ENCODE assay signal across 12 cellular contexts in the genomic region with DNA sequence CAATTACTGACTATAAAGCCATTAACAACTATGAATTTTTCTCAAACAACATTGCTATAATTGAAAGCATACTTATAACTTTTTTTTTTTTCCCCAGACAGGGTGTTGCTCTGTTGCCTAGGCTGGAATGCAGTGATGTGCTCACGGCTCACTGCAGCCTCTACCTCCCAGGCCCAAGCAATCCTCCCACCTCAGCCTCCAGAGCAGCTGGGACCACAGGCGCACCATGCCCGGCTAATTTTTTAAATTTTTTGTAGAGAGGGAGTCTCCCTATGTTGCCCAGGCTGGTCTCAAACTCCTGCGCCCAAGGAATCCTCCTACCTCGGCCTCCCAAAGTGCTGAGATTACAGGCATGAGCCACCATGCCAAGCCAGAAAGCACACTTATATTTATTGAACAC. TPM values are rescaled to one million over a fixed set of nuclear protein-coding genes. Genes with fewer than 3 reads are reported as not detected.
DNase-seq lines count a peak whose midpoint lies in the region; ATAC-seq and TF ChIP-seq lines count a peak whose summit lies in the region.
"Had no signal": no experiment of that assay in that cellular context is flagged by ENCODE, and none has a peak within 500 bp of the region (broad histone marks: within the 10 kb centered on the region; RNA-seq: fewer than 3 reads in every experiment).

No MANE protein-coding gene starts in this region.

- H3K4me3 Mint-ChIP-seq in osteocyte (ENCODE audit: unreplicated experiment), result no peak overlapping the region
- no peak overlapping the region for H3K4me3 Mint-ChIP-seq in activated naive CD4-positive, alpha-beta T cell treated with anti-CD3 and anti-CD28 coated beads, Interleukin-2, amount 10 ng/mL, durations not matched to agents 7 days and 5 days

- no peak overlapping the region for H3K9ac ChIP-seq in fibroblast of lung (ENCODE audit: insufficient read depth, low read length)

- H3K79me2 ChIP-seq in fibroblast of lung (ENCODE audit: control insufficient read depth, insufficient read depth, low read length), result no peaks in the 10 kb centered on the region

- DNase-seq in SJSA1 (ENCODE audit: low read depth in 1 of 2, low spot score in 2 of 2) (no peak), fibroblast of lung (ENCODE audit: low read depth in 2 of 2) (no peak), osteocyte (ENCODE audit: extremely low spot score, unreplicated experiment) (no peak), UCSD-AML1 (lab: John Stamatoyannopoulos, UW; ENCODE audit: unreplicated experiment) (no peak), NCI-H526 (lab: John Stamatoyannopoulos, UW) (no peak)
- no peak for DNase-seq in activated naive CD4-positive, alpha-beta T cell treated with anti-CD3 and anti-CD28 coated beads, Interleukin-2, amount 10 ng/mL, durations not matched to agents 7 days and 5 days
- DNase-seq: activated CD4-positive, alpha-beta T cell treated with anti-CD3 and anti-CD28 coated beads, Interleukin-2, amount 50 U/mL, for 48 hours; retina; substantia nigra; T-helper 2 cell had no signal

- TF ChIP-seq CTCF in 22Rv1 (IDR thresholded peaks at IDR 0.05) (no peak), fibroblast of lung (conservative IDR thresholded peaks at IDR 0.05 in 1 of 2, IDR thresholded peaks at IDR 0.05 in 1 of 2; ENCODE audit: low read depth in 1 of 2, low read length in 2 of 2) (no peak), osteocyte (IDR thresholded peaks at IDR 0.05) (no peak)

- no peaks in the 10 kb centered on the region for H4K20me1 ChIP-seq in fibroblast of lung (ENCODE audit: control insufficient read depth, extremely low read depth, insufficient read depth, low read length)

- no peaks in the 10 kb centered on the region for H3K36me3 ChIP-seq in SJSA1
- no peaks in the 10 kb centered on the region for H3K36me3 ChIP-seq in fibroblast of lung (ENCODE audit: control insufficient read depth, insufficient read depth, low read length)

- H3K27ac ChIP-seq in 22Rv1, result peak overlapping the region; percentile 97
- peak overlapping the region; percentile 97 for H3K27ac ChIP-seq in SJSA1
- peak overlapping the region; percentile 92 for H3K27ac ChIP-seq in fibroblast of lung (ENCODE audit: insufficient read depth, low read length)

- no peak overlapping the region for H2AFZ ChIP-seq in fibroblast of lung (ENCODE audit: low read length)

- H3K9me3 ChIP-seq in SJSA1 (replicated peaks), result no peaks in the 10 kb centered on the region
- no peaks in the 10 kb centered on the region for H3K9me3 ChIP-seq in fibroblast of lung (ENCODE audit: control insufficient read depth, insufficient read depth, low read depth, low read length)

- no peak overlapping the region for H3K4me2 ChIP-seq in fibroblast of lung (ENCODE audit: extremely low read depth, insufficient read depth, low read length)

- H3K27me3 ChIP-seq in SJSA1 (replicated peaks) (no peaks in the 10 kb centered on the region), fibroblast of lung (ENCODE audit: control insufficient read depth, insufficient read depth, low read length) (no peaks in the 10 kb centered on the region)

- H3K9me3 Mint-ChIP-seq in osteocyte (ENCODE audit: unreplicated experiment), result no peaks in the 10 kb centered on the region
- no peaks in the 10 kb centered on the region for H3K9me3 Mint-ChIP-seq in activated naive CD4-positive, alpha-beta T cell treated with anti-CD3 and anti-CD28 coated beads, Interleukin-2, amount 10 ng/mL, durations not matched to agents 7 days and 5 days

- no peaks in the 10 kb centered on the region for H3K27me3 Mint-ChIP-seq in osteocyte (ENCODE audit: unreplicated experiment)
- H3K27me3 Mint-ChIP-seq in activated naive CD4-positive, alpha-beta T cell treated with anti-CD3 and anti-CD28 coated beads, Interleukin-2, amount 10 ng/mL, durations not matched to agents 7 days and 5 days, result peaks cover 31% of the 10 kb centered on the region

- H3K4me3 ChIP-seq in SJSA1, result no peak overlapping the region
- no peak overlapping the region for H3K4me3 ChIP-seq in fibroblast of lung (replicated peaks in 1 of 4; ENCODE audit: control extremely low read depth in 1 of 4, insufficient read depth in 1 of 4, low read depth in 3 of 4, low read length in 4 of 4)

- peaks cover 72% of the 10 kb centered on the region for H3K4me1 Mint-ChIP-seq in osteocyte (ENCODE audit: unreplicated experiment)
- H3K4me1 Mint-ChIP-seq in activated naive CD4-positive, alpha-beta T cell treated with anti-CD3 and anti-CD28 coated beads, Interleukin-2, amount 10 ng/mL, durations not matched to agents 7 days and 5 days, result peaks cover 26% of the 10 kb centered on the region

- peak overlapping the region; percentile 100 for H3K27ac Mint-ChIP-seq in osteocyte (ENCODE audit: unreplicated experiment)
- no peak overlapping the region for H3K27ac Mint-ChIP-seq in activated naive CD4-positive, alpha-beta T cell treated with anti-CD3 and anti-CD28 coated beads, Interleukin-2, amount 10 ng/mL, durations not matched to agents 7 days and 5 days

- ATAC-seq in HG03521 (IDR thresholded peaks at IDR 0.05; ENCODE audit: unreplicated experiment), result no peak

- peaks cover 53% of the 10 kb centered on the region for H3K4me1 ChIP-seq in SJSA1 (replicated peaks)
- H3K4me1 ChIP-seq in fibroblast of lung (ENCODE audit: control insufficient read depth, extremely low read depth, insufficient read depth, low read length), result peaks cover 19% of the 10 kb centered on the region

- no peaks in the 10 kb centered on the region for H3K36me3 Mint-ChIP-seq in osteocyte (ENCODE audit: unreplicated experiment)
- H3K36me3 Mint-ChIP-seq in activated naive CD4-positive, alpha-beta T cell treated with anti-CD3 and anti-CD28 coated beads, Interleukin-2, amount 10 ng/mL, durations not matched to agents 7 days and 5 days, result no peaks in the 10 kb centered on the region

- CTCF ChIA-PET in activated naive CD4-positive, alpha-beta T cell treated with anti-CD3 and anti-CD28 coated beads, Interleukin-2, amount 10 ng/mL, durations not matched to agents 7 days and 5 days (lab: Charles Lee), result interaction anchor here (0.6 to 4.0 kb wide), 4 partner anchors 8 to 65 kb away, joined by 3 to 13 read pairs (median 3); no protein-coding TSS in a partner anchor

RNA-seq across cellular contexts. Expression of gene WEE1, which starts 6.1 kb away (rescaled TPM):
- 36.1 and 44.3 TPM in 2 replicates for total RNA-seq in SJSA1 (2014; rRNA removed; shearing (Covaris generic))
- total RNA-seq in fibroblast of lung, result 24.4 and 55.2 TPM in 2 replicates
- polyA plus RNA-seq in fibroblast of lung, result 47.2 and 77.5 TPM in 2 replicates
- 21.4 and 34.6 TPM in 2 replicates for polyA plus RNA-seq in fibroblast of lung (2012)
- 4.4 and 8.8 TPM in 2 replicates for polyA minus RNA-seq in fibroblast of lung (ENCODE audit: low replicate concordance)
- 77.8 and 111 TPM in 2 replicates for total RNA-seq in osteocyte
